In the genomic region with DNA sequence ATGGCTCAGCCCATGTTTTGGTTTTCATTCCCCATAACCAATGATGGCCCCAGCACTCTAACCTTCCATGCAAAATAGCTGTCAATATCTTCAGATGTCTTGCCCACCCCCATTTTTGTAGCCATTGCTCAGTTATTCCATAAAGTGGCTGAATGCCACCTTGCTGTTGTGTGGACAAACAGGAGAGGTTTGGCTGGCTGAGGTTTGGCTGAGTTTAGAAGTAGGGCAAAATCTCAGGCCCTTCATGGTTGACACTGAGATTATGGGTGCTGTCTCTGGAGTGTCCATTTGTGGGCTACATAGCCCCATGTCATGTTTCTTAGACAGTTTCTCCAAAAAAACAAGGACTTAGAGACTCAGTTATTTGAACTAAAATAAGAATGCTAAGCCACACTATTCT, we compare ENCODE assay signal across 21 cellular contexts.
"Had no signal": no experiment of that assay in that cellular context is flagged by ENCODE, and none has a peak within 500 bp of the region (broad histone marks: within the 10 kb centered on the region; RNA-seq: fewer than 3 reads in every experiment).

No MANE protein-coding gene starts in this region.

- H3K36me3 ChIP-seq: colonic mucosa, heart right ventricle, neutrophil, ovary, right atrium auricular region, tibial artery had no signal

- H3K27ac ChIP-seq: colonic mucosa, heart right ventricle, neutrophil, ovary, psoas muscle, right atrium auricular region, tibial artery had no signal

- H3K27me3 Mint-ChIP-seq: activated naive CD8-positive, alpha-beta T cell treated with anti-CD3 and anti-CD28 coated beads, Interleukin-2, amount 10 ng/mL, durations not matched to agents 7 days and 5 days; activated T-cell treated with anti-CD3 and anti-CD28 coated beads, Interleukin-2, amount 50 U/mL, for 24 hours; stimulated activated naive CD8-positive, alpha-beta T cell treated with anti-CD3 and anti-CD28 coated beads, Interleukin-15, Interleukin-2, amounts not matched to agents 100 ng/mL and 50 ng/mL, for 24 hours had no signal

- H3K4me3 Mint-ChIP-seq: activated naive CD8-positive, alpha-beta T cell treated with anti-CD3 and anti-CD28 coated beads, Interleukin-2, amount 10 ng/mL, durations not matched to agents 7 days and 5 days; activated T-cell treated with anti-CD3 and anti-CD28 coated beads, Interleukin-2, amount 50 U/mL, for 24 hours; mesothelial cell of epicardium; natural killer cell; stimulated activated naive CD8-positive, alpha-beta T cell treated with anti-CD3 and anti-CD28 coated beads, Interleukin-15, Interleukin-2, amounts not matched to agents 100 ng/mL and 50 ng/mL, for 24 hours had no signal

- H3K9me3 Mint-ChIP-seq: activated naive CD8-positive, alpha-beta T cell treated with anti-CD3 and anti-CD28 coated beads, Interleukin-2, amount 10 ng/mL, durations not matched to agents 7 days and 5 days; activated T-cell treated with anti-CD3 and anti-CD28 coated beads, Interleukin-2, amount 50 U/mL, for 24 hours; activated T-helper 2 cell treated with anti-CD3 and anti-CD28 coated beads, Interferon-gamma antibody, Interleukin-2, Interleukin-4, amounts not matched to agents 10 μg/mL and 5 μg/mL and 100 μg/mL, durations not matched to agents 14 hours and 24 hours and 36 hours; mesothelial cell of epicardium; natural killer cell; stimulated activated naive CD8-positive, alpha-beta T cell treated with anti-CD3 and anti-CD28 coated beads, Interleukin-15, Interleukin-2, amounts not matched to agents 100 ng/mL and 50 ng/mL, for 24 hours had no signal

- H3K9me3 ChIP-seq: colonic mucosa, heart right ventricle, neutrophil, ovary, psoas muscle, right atrium auricular region, tibial artery had no signal

- H3K36me3 Mint-ChIP-seq: natural killer cell had no signal

- H3K27ac Mint-ChIP-seq: activated naive CD8-positive, alpha-beta T cell treated with anti-CD3 and anti-CD28 coated beads, Interleukin-2, amount 10 ng/mL, durations not matched to agents 7 days and 5 days; activated T-cell treated with anti-CD3 and anti-CD28 coated beads, Interleukin-2, amount 50 U/mL, for 24 hours; activated T-helper 2 cell treated with anti-CD3 and anti-CD28 coated beads, Interferon-gamma antibody, Interleukin-2, Interleukin-4, amounts not matched to agents 10 μg/mL and 5 μg/mL and 100 μg/mL, durations not matched to agents 14 hours and 24 hours and 36 hours; mesothelial cell of epicardium; natural killer cell; stimulated activated naive CD8-positive, alpha-beta T cell treated with anti-CD3 and anti-CD28 coated beads, Interleukin-15, Interleukin-2, amounts not matched to agents 100 ng/mL and 50 ng/mL, for 24 hours had no signal

- H3K27me3 ChIP-seq: colonic mucosa, dorsolateral prefrontal cortex, heart right ventricle, neutrophil, ovary, right atrium auricular region, tibial artery had no signal

- FAIRE-seq: bronchial epithelial cell, kidney had no signal

- ATAC-seq: heart right ventricle, natural killer cell had no signal

- H3K4me3 ChIP-seq: colonic mucosa, dorsolateral prefrontal cortex, heart right ventricle, lung, ovary, psoas muscle, right atrium auricular region, tibial artery had no signal

- H3K4me1 ChIP-seq: colonic mucosa had no signal

- DNase-seq: activated CD8-positive, alpha-beta memory T cell treated with anti-CD3 and anti-CD28 coated beads, Interleukin-2, amount 50 U/mL, for 4 hours; activated naive CD4-positive, alpha-beta T cell treated with Interleukin-2 at 50 U/mL for 16 hours; activated naive CD8-positive, alpha-beta T cell treated with anti-CD3 and anti-CD28 coated beads, Interleukin-2, amount 10 ng/mL, durations not matched to agents 7 days and 5 days; activated T-cell treated with anti-CD3 and anti-CD28 coated beads, Interleukin-2, amount 50 U/mL, for 24 hours; amniotic stem cell; colonic mucosa; dorsolateral prefrontal cortex; heart right ventricle; natural killer cell; ovary; psoas muscle; stimulated activated CD4-positive, alpha-beta T cell treated with anti-CD3 and anti-CD28 coated beads, Interleukin-1b, Interleukin-23, amount 100 ng/mL, for 48 hours; tibial artery had no signal
